8 cellular contexts compared by ENCODE assay signal in the genomic region with DNA sequence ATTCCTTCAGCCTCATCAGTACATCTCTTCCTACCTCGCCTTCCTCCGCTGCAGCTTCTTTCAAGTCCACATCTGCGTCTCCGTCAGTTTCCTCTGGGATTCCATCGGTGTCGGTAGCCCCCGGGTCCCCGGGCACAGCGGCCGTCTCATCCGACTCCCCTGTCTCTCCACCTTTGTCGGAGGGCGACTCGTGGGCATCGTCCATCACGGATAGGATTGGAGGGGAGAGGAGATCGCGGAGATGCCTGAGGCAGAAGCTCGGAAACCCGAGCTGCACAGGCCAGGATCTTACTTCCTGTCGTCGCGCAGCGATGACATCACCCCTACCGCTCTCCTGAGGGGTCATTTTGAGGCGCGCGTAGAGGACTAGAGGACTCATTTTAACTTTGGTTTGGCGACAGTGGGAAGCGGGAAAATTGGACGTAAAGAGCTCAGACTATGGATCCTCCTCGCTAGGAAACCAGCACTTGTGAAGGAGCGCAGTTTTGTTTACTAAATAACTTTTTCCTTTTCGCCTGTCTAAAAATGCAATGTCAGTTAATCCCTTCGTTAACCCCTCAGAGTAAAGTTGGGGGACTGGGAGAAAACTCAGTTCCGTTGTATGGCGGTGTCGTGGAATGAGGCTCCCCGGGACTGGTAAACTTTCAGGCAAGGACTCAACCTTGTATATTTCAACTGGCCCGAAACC. TPM values are rescaled to one million over a fixed set of nuclear protein-coding genes. Genes with fewer than 3 reads are reported as not detected.
DNase-seq lines count a peak whose midpoint lies in the region; ATAC-seq and TF ChIP-seq lines count a peak whose summit lies in the region.

A gene with protein sequence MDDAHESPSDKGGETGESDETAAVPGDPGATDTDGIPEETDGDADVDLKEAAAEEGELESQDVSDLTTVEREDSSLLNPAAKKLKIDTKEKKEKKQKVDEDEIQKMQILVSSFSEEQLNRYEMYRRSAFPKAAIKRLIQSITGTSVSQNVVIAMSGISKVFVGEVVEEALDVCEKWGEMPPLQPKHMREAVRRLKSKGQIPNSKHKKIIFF (minus strand): TSS at position 290 of the 688 bp plus-strand sequence. CDS start 85 bp downstream, at position 205.

- H3F3A ChIP-seq in GM23338 (replicated peaks; ENCODE audit: low read depth), result no peaks in the 10 kb centered on the region

- peaks cover 10% of the 10 kb centered on the region for H3K4me1 Mint-ChIP-seq in GM23338
- peaks cover 28% of the 10 kb centered on the region for H3K4me1 Mint-ChIP-seq in activated T-helper 1 cell treated with anti-CD3 and anti-CD28 coated beads, Interleukin-12 subunit alpha, Interleukin-12 subunit beta, Interleukin-2, Interleukin-4 antibody, amounts not matched to agents 30 ng/mL and 10 ng/mL and 1 ng/mL, durations not matched to agents 14 hours and 24 hours and 36 hours (ENCODE audit: low read depth)

- no peaks in the 10 kb centered on the region for H3K9me3 Mint-ChIP-seq in GM23338
- H3K9me3 Mint-ChIP-seq in activated T-helper 1 cell treated with anti-CD3 and anti-CD28 coated beads, Interleukin-12 subunit alpha, Interleukin-12 subunit beta, Interleukin-2, Interleukin-4 antibody, amounts not matched to agents 30 ng/mL and 10 ng/mL and 1 ng/mL, durations not matched to agents 14 hours and 24 hours and 36 hours, result peaks cover 3% of the 10 kb centered on the region

- DNase-seq in DMS79 (lab: John Stamatoyannopoulos, UW), result peak; percentile 85
- peak; percentile 98 for DNase-seq in GM23338 (ENCODE audit: low spot score)
- peak; percentile 84 for DNase-seq in LNCaP clone FGC (ENCODE audit: low read depth)
- DNase-seq in RPMI8226, result peak; percentile 96
- peak; percentile 86 for DNase-seq in activated T-helper 1 cell treated with anti-CD3 and anti-CD28 coated beads, Interleukin-12 subunit alpha, Interleukin-12 subunit beta, Interleukin-2, Interleukin-4 antibody, amounts not matched to agents 30 ng/mL and 10 ng/mL and 1 ng/mL, durations not matched to agents 14 hours and 24 hours and 36 hours (ENCODE audit: low spot score)
- DNase-seq in esophagus squamous epithelium (lab: John Stamatoyannopoulos, UW), result peak; percentile 68
- DNase-seq in myocyte (ENCODE audit: low read depth), result peak; percentile 96
- peak; percentile 83 for DNase-seq in stimulated activated CD8-positive, alpha-beta memory T cell treated with anti-CD3 and anti-CD28 coated beads, Interleukin-7, amount 100 ng/mL, for 4 hours (ENCODE audit: low read depth in 2 of 2)

- peaks cover 9% of the 10 kb centered on the region for H3K27me3 Mint-ChIP-seq in GM23338 (ENCODE audit: insufficient read depth, low read depth, poor library complexity)
- H3K27me3 Mint-ChIP-seq in activated T-helper 1 cell treated with anti-CD3 and anti-CD28 coated beads, Interleukin-12 subunit alpha, Interleukin-12 subunit beta, Interleukin-2, Interleukin-4 antibody, amounts not matched to agents 30 ng/mL and 10 ng/mL and 1 ng/mL, durations not matched to agents 14 hours and 24 hours and 36 hours (ENCODE audit: insufficient read depth), result peaks cover 3% of the 10 kb centered on the region

- peak within 1 kb of the TSS; percentile 100 for H3K4me3 Mint-ChIP-seq in GM23338
- H3K4me3 Mint-ChIP-seq in activated T-helper 1 cell treated with anti-CD3 and anti-CD28 coated beads, Interleukin-12 subunit alpha, Interleukin-12 subunit beta, Interleukin-2, Interleukin-4 antibody, amounts not matched to agents 30 ng/mL and 10 ng/mL and 1 ng/mL, durations not matched to agents 14 hours and 24 hours and 36 hours, result peak within 1 kb of the TSS; percentile 98

- H3K9me3 ChIP-seq in esophagus squamous epithelium, result no peaks in the 10 kb centered on the region

- H4K20me1 ChIP-seq in GM23338 (replicated peaks; ENCODE audit: insufficient read depth), result peaks cover 3% of the 10 kb centered on the region; the same call in 1 of the 2 replicates

- intact Hi-C loops in activated T-helper 1 cell treated with anti-CD3 and anti-CD28 coated beads, Interleukin-12 subunit alpha, Interleukin-12 subunit beta, Interleukin-2, Interleukin-4 antibody, amounts not matched to agents 30 ng/mL and 10 ng/mL and 1 ng/mL, durations not matched to agents 14 hours and 24 hours and 36 hours (cut with micrococcal nuclease), result loop anchor here (1.0 to 10.0 kb wide), 8 partner anchors 95 to 651 kb away; a partner anchor contains a TSS
- intact Hi-C loops in esophagus squamous epithelium (cut with DNase I), result no loop called here

- peak in 3 of 4 donors; percentile 64 to 84 (median 84) for TF ChIP-seq POLR2A in esophagus squamous epithelium (IDR thresholded peaks at IDR 0.05)

- H3K27me3 ChIP-seq in GM23338 (ENCODE audit: insufficient read depth) (no peaks in the 10 kb centered on the region), esophagus squamous epithelium (no peaks in the 10 kb centered on the region)

- peak within 1 kb of the TSS; percentile 77 for H3K4me3 ChIP-seq in GM23338
- H3K4me3 ChIP-seq in LNCaP clone FGC (ENCODE audit: low read depth, low read length), result peak within 1 kb of the TSS; percentile 80
- peak within 1 kb of the TSS; percentile 63 to 97 (median 90) for H3K4me3 ChIP-seq in esophagus squamous epithelium

- H3K9me2 ChIP-seq in GM23338 (ENCODE audit: insufficient read depth), result no peaks in the 10 kb centered on the region

- TF ChIP-seq CTCF in GM23338 (conservative IDR thresholded peaks at IDR 0.05; ENCODE audit: low read depth in 2 of 2), result no peak
- no peak for TF ChIP-seq CTCF in LNCaP clone FGC (IDR thresholded peaks at IDR 0.05; ENCODE audit: control insufficient read depth, extremely low read depth, insufficient read depth)
- TF ChIP-seq CTCF in esophagus squamous epithelium (IDR thresholded peaks at IDR 0.05), result peak in 2 of 6 experiments; percentile 3 to 6

- H3K36me3 ChIP-seq in GM23338 (ENCODE audit: insufficient read depth) (0 out of 2 replicates have a peak, but pooled peaks cover 11% of the 10 kb centered on the region), esophagus squamous epithelium (peaks cover 0 to 18% (median 0%) of the 10 kb centered on the region in 3 donors)

- WGBS in esophagus squamous epithelium, 2 donors, result 0 to 1% methylated on average over 14 to 39 of the region's 40 CpGs

- H3K27ac ChIP-seq in GM23338 (ENCODE audit: low read depth) (peak within 1 kb of the TSS; percentile 94), esophagus squamous epithelium (peak within 1 kb of the TSS; percentile 92 to 96 (median 94))

- peak within 1 kb of the TSS; percentile 48; the same call in 1 of the 2 replicates for H2AFZ ChIP-seq in GM23338

- peak; percentile 84 for ATAC-seq in GM23338

- H3K36me3 Mint-ChIP-seq in GM23338 (ENCODE audit: low read depth), result peaks cover 18% of the 10 kb centered on the region; the same call in 2 of the 3 replicates
- H3K36me3 Mint-ChIP-seq in activated T-helper 1 cell treated with anti-CD3 and anti-CD28 coated beads, Interleukin-12 subunit alpha, Interleukin-12 subunit beta, Interleukin-2, Interleukin-4 antibody, amounts not matched to agents 30 ng/mL and 10 ng/mL and 1 ng/mL, durations not matched to agents 14 hours and 24 hours and 36 hours (ENCODE audit: low read depth), result peaks cover 21% of the 10 kb centered on the region

- H3K4me2 ChIP-seq in GM23338, result peak within 1 kb of the TSS; percentile 88

- peaks cover 82% of the 10 kb centered on the region for H3K79me2 ChIP-seq in GM23338 (replicated peaks; ENCODE audit: insufficient read depth)

- H3K4me1 ChIP-seq in GM23338 (ENCODE audit: insufficient read depth) (peaks cover 9% of the 10 kb centered on the region), esophagus squamous epithelium (peaks cover 23 to 53% (median 25%) of the 10 kb centered on the region in 3 donors)

- H3K27ac Mint-ChIP-seq in GM23338, result peak within 1 kb of the TSS; percentile 99
- H3K27ac Mint-ChIP-seq in activated T-helper 1 cell treated with anti-CD3 and anti-CD28 coated beads, Interleukin-12 subunit alpha, Interleukin-12 subunit beta, Interleukin-2, Interleukin-4 antibody, amounts not matched to agents 30 ng/mL and 10 ng/mL and 1 ng/mL, durations not matched to agents 14 hours and 24 hours and 36 hours, result peak within 1 kb of the TSS; percentile 96

TF ChIP-seq in GM23338, 12 proteins besides CTCF, POLR2A, EP300 and RAD21:
- TF ChIP-seq ZNF114 (CRISPR knock-in tag; IDR thresholded peaks at IDR 0.05) (0 out of 2 replicates have a peak, but pooled peaks have one; percentile 25), JUNB (IDR thresholded peaks at IDR 0.05; ENCODE audit: unreplicated experiment) (no peak), POLR2AphosphoS5 (IDR thresholded peaks at IDR 0.05; ENCODE audit: low read depth) (peak; percentile 85), CREB1 (CRISPR knock-in tag; IDR thresholded peaks at IDR 0.05; ENCODE audit: low read depth) (peak; percentile 97)
- TF ChIP-seq, protein P1, sequence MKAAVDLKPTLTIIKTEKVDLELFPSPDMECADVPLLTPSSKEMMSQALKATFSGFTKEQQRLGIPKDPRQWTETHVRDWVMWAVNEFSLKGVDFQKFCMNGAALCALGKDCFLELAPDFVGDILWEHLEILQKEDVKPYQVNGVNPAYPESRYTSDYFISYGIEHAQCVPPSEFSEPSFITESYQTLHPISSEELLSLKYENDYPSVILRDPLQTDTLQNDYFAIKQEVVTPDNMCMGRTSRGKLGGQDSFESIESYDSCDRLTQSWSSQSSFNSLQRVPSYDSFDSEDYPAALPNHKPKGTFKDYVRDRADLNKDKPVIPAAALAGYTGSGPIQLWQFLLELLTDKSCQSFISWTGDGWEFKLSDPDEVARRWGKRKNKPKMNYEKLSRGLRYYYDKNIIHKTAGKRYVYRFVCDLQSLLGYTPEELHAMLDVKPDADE (IDR thresholded peaks at IDR 0.05), result peak; percentile 88

RNA-seq across cellular contexts. Expression of the gene that starts here (rescaled TPM):
- 49.4 and 51.1 TPM in 2 replicates for total RNA-seq in GM23338 (2014; rRNA removed; shearing (Covaris generic))
- 65.3 and 69.4 TPM in 2 replicates for polyA plus RNA-seq in GM23338 (2016; fragmentation: Nextera tagmentation; extraction: Ambion mirVana)
- total RNA-seq in activated T-helper 1 cell treated with anti-CD3 and anti-CD28 coated beads, Interleukin-12 subunit alpha, Interleukin-12 subunit beta, Interleukin-2, Interleukin-4 antibody, amounts not matched to agents 30 ng/mL and 10 ng/mL and 1 ng/mL, durations not matched to agents 14 hours and 24 hours and 36 hours, result 37.2 and 38.4 TPM in 2 replicates
- total RNA-seq in esophagus squamous epithelium (10 to 100 TPM in 3 of 4 donors, 1 to 10 TPM in 1; 8.4 to 21.2 (median 18.8) TPM), myocyte (33.1 and 38.6 TPM in 2 replicates)
- polyA plus RNA-seq in myocyte (2012), result 32.2 TPM

Comparison
In these comparisons a context has a peak if more than half of its experiments do, and no peak if none do; other contexts are left out.
1. Peak in every context shown above with its lines: DNase-seq, ATAC-seq, H3K4me3 ChIP-seq and H3K27ac ChIP-seq.